Comparison of ENCODE assay signal across 1 cellular context in the genomic region with DNA sequence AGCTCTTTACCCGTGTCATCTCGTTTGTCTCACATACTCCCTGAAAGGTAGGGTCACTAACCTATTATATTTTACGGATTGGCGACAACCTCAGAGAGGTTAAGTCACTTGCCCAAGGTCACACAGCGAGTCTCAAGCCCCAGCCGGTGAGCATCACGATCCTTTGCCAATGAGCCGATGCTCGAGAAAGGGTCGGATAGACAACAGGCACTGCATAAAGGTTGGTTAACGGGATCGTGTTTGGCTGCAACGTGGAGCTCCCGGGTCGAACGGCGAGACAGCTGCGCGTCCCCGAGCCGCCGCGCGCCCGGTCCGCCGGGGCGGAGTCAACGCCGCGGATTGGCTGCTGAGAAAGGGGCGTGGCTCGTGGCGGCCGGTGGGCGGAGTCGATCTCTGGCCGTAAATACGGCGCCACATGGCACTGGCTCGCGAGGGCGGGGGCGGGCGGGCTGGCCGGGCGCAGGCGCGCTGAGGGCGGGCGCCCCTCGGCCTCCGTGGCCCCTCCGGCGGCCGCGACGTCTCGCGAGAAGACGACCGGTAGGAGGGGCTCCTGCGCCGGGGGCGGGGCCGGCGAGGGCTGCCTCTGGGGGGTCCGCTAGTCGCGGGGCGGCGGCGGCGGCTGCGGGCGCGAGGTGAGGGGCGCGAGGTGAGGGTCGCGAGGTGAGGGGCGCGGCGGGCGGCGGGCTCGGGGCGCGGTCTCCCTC.
TF ChIP-seq lines count a peak whose summit lies in the region.

CHST12 (plus strand) TSS at position 598 of the 704 bp plus-strand sequence. CDS start 29,029 bp downstream, outside the sequence.

TF ChIP-seq in HepG2, 621 proteins besides CTCF, POLR2A, EP300 and RAD21 (continued from another document and continues in another):
- TF ChIP-seq, protein P1, sequence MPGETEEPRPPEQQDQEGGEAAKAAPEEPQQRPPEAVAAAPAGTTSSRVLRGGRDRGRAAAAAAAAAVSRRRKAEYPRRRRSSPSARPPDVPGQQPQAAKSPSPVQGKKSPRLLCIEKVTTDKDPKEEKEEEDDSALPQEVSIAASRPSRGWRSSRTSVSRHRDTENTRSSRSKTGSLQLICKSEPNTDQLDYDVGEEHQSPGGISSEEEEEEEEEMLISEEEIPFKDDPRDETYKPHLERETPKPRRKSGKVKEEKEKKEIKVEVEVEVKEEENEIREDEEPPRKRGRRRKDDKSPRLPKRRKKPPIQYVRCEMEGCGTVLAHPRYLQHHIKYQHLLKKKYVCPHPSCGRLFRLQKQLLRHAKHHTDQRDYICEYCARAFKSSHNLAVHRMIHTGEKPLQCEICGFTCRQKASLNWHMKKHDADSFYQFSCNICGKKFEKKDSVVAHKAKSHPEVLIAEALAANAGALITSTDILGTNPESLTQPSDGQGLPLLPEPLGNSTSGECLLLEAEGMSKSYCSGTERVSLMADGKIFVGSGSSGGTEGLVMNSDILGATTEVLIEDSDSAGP (CRISPR knock-in tag; IDR thresholded peaks at IDR 0.05; ENCODE audit: borderline replicate concordance), result 0 out of 2 replicates have a peak, but pooled peaks have one; percentile 48
- TF ChIP-seq ZNF691 (CRISPR knock-in tag; IDR thresholded peaks at IDR 0.05; ENCODE audit: borderline replicate concordance, low read depth), result 0 out of 2 replicates have a peak, but pooled peaks have one; percentile 40
- TF ChIP-seq, protein P2, sequence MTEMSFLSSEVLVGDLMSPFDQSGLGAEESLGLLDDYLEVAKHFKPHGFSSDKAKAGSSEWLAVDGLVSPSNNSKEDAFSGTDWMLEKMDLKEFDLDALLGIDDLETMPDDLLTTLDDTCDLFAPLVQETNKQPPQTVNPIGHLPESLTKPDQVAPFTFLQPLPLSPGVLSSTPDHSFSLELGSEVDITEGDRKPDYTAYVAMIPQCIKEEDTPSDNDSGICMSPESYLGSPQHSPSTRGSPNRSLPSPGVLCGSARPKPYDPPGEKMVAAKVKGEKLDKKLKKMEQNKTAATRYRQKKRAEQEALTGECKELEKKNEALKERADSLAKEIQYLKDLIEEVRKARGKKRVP (CRISPR knock-in tag; IDR thresholded peaks at IDR 0.05), result no peak
- no peak for TF ChIP-seq ZBTB49 (CRISPR knock-in tag; IDR thresholded peaks at IDR 0.05; ENCODE audit: borderline replicate concordance)
- TF ChIP-seq ZNF530 (CRISPR knock-in tag; IDR thresholded peaks at IDR 0.05; ENCODE audit: low read depth), result no peak
- no peak for TF ChIP-seq ZNF124 (CRISPR knock-in tag; IDR thresholded peaks at IDR 0.05)
- TF ChIP-seq KLF11 (CRISPR knock-in tag; IDR thresholded peaks at IDR 0.05), result no peak
- TF ChIP-seq HNRNPH1 (optimal IDR thresholded peaks at IDR 0.05; ENCODE audit: low read depth, low read length), result no peak
- no peak for TF ChIP-seq ZSCAN29 (CRISPR knock-in tag; conservative IDR thresholded peaks at IDR 0.05)
- TF ChIP-seq JARID2 (CRISPR knock-in tag; IDR thresholded peaks at IDR 0.05; ENCODE audit: insufficient replicate concordance), result no peak
- no peak for TF ChIP-seq MYNN (CRISPR knock-in tag; IDR thresholded peaks at IDR 0.05; ENCODE audit: low read depth)
- no peak for TF ChIP-seq RXRB (CRISPR knock-in tag; IDR thresholded peaks at IDR 0.05; ENCODE audit: borderline replicate concordance)
- no peak; the same call in 1 of the 2 replicates for TF ChIP-seq MED1 (CRISPR knock-in tag; IDR thresholded peaks at IDR 0.05)
- TF ChIP-seq, protein P3, sequence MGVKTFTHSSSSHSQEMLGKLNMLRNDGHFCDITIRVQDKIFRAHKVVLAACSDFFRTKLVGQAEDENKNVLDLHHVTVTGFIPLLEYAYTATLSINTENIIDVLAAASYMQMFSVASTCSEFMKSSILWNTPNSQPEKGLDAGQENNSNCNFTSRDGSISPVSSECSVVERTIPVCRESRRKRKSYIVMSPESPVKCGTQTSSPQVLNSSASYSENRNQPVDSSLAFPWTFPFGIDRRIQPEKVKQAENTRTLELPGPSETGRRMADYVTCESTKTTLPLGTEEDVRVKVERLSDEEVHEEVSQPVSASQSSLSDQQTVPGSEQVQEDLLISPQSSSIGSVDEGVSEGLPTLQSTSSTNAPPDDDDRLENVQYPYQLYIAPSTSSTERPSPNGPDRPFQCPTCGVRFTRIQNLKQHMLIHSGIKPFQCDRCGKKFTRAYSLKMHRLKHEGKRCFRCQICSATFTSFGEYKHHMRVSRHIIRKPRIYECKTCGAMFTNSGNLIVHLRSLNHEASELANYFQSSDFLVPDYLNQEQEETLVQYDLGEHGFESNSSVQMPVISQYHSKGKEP (CRISPR knock-in tag; IDR thresholded peaks at IDR 0.05), result no peak
- no peak for TF ChIP-seq HOXA5 (CRISPR knock-in tag; IDR thresholded peaks at IDR 0.05)
- peak; percentile 72; the same call in 1 of the 2 replicates for TF ChIP-seq FOXK1 (CRISPR knock-in tag; IDR thresholded peaks at IDR 0.05; ENCODE audit: borderline replicate concordance, low read depth)
- TF ChIP-seq YEATS2 (CRISPR knock-in tag; IDR thresholded peaks at IDR 0.05; ENCODE audit: borderline replicate concordance), result no peak
- TF ChIP-seq TRIM24 (CRISPR knock-in tag; IDR thresholded peaks at IDR 0.05), result no peak
- TF ChIP-seq, protein P4, sequence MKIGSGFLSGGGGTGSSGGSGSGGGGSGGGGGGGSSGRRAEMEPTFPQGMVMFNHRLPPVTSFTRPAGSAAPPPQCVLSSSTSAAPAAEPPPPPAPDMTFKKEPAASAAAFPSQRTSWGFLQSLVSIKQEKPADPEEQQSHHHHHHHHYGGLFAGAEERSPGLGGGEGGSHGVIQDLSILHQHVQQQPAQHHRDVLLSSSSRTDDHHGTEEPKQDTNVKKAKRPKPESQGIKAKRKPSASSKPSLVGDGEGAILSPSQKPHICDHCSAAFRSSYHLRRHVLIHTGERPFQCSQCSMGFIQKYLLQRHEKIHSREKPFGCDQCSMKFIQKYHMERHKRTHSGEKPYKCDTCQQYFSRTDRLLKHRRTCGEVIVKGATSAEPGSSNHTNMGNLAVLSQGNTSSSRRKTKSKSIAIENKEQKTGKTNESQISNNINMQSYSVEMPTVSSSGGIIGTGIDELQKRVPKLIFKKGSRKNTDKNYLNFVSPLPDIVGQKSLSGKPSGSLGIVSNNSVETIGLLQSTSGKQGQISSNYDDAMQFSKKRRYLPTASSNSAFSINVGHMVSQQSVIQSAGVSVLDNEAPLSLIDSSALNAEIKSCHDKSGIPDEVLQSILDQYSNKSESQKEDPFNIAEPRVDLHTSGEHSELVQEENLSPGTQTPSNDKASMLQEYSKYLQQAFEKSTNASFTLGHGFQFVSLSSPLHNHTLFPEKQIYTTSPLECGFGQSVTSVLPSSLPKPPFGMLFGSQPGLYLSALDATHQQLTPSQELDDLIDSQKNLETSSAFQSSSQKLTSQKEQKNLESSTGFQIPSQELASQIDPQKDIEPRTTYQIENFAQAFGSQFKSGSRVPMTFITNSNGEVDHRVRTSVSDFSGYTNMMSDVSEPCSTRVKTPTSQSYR (CRISPR knock-in tag; IDR thresholded peaks at IDR 0.05; ENCODE audit: borderline replicate concordance), result no peak
- no peak; the same call in 1 of the 2 replicates for TF ChIP-seq MTF2 (CRISPR knock-in tag; IDR thresholded peaks at IDR 0.05; ENCODE audit: borderline replicate concordance)
- TF ChIP-seq ZNF607 (CRISPR knock-in tag; IDR thresholded peaks at IDR 0.05; ENCODE audit: borderline replicate concordance), result no peak
- no peak for TF ChIP-seq PHB2 (IDR thresholded peaks at IDR 0.05; ENCODE audit: partially characterized antibody)
- TF ChIP-seq ZNF720 (CRISPR knock-in tag; IDR thresholded peaks at IDR 0.05), result no peak
- TF ChIP-seq ZFP41 (CRISPR knock-in tag; IDR thresholded peaks at IDR 0.05; ENCODE audit: borderline replicate concordance), result no peak
- no peak for TF ChIP-seq ATM (IDR thresholded peaks at IDR 0.05; ENCODE audit: borderline replicate concordance)
- peak; percentile 82 for TF ChIP-seq HDAC1 (CRISPR knock-in tag; IDR thresholded peaks at IDR 0.05)
- TF ChIP-seq SNRNP70 (IDR thresholded peaks at IDR 0.05; ENCODE audit: low read depth, low read length), result no peak
- TF ChIP-seq, protein P5, sequence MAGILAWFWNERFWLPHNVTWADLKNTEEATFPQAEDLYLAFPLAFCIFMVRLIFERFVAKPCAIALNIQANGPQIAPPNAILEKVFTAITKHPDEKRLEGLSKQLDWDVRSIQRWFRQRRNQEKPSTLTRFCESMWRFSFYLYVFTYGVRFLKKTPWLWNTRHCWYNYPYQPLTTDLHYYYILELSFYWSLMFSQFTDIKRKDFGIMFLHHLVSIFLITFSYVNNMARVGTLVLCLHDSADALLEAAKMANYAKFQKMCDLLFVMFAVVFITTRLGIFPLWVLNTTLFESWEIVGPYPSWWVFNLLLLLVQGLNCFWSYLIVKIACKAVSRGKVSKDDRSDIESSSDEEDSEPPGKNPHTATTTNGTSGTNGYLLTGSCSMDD (CRISPR knock-in tag; IDR thresholded peaks at IDR 0.05), result no peak
- 0 out of 2 replicates have a peak, but pooled peaks have one; percentile 13 for TF ChIP-seq BRCA1 (CRISPR knock-in tag; IDR thresholded peaks at IDR 0.05)
- no peak for TF ChIP-seq SNAPC4 (CRISPR knock-in tag; IDR thresholded peaks at IDR 0.05)
- no peak for TF ChIP-seq SUZ12 (IDR thresholded peaks at IDR 0.05; ENCODE audit: low read depth, low read length)
- peak; percentile 7 for TF ChIP-seq YY1 (IDR thresholded peaks at IDR 0.05; ENCODE audit: insufficient read depth, insufficient replicate concordance, low read depth, low read length)
- peak; percentile 57; the same call in 1 of the 2 replicates for TF ChIP-seq ZNF788 (CRISPR knock-in tag; IDR thresholded peaks at IDR 0.05; ENCODE audit: borderline replicate concordance)
- no peak for TF ChIP-seq ELF3 (CRISPR knock-in tag; IDR thresholded peaks at IDR 0.05)
- peak; percentile 45; the same call in 1 of the 2 replicates for TF ChIP-seq RFXAP (CRISPR knock-in tag; IDR thresholded peaks at IDR 0.05; ENCODE audit: borderline replicate concordance)
- TF ChIP-seq KDM3A (CRISPR knock-in tag; IDR thresholded peaks at IDR 0.05; ENCODE audit: low read depth), result no peak
- TF ChIP-seq ONECUT2 (CRISPR knock-in tag; IDR thresholded peaks at IDR 0.05), result no peak
- no peak for TF ChIP-seq TFAP4 (IDR thresholded peaks at IDR 0.05; ENCODE audit: borderline replicate concordance, low read depth)
- no peak for TF ChIP-seq ZNF460 (CRISPR knock-in tag; IDR thresholded peaks at IDR 0.05; ENCODE audit: borderline replicate concordance)
- TF ChIP-seq ZNF354B (CRISPR knock-in tag; IDR thresholded peaks at IDR 0.05), result no peak
- TF ChIP-seq KDM6A (CRISPR knock-in tag; IDR thresholded peaks at IDR 0.05; ENCODE audit: low read depth), result no peak
- TF ChIP-seq ZNF792 (CRISPR knock-in tag; IDR thresholded peaks at IDR 0.05), result no peak
- TF ChIP-seq ZFP62 (CRISPR knock-in tag; IDR thresholded peaks at IDR 0.05), result no peak
